Comparison of ENCODE assay signal across 14 cellular contexts in genomic region chr5:95949810-95950209, GRCh38. TPM values are rescaled to one million over a fixed set of nuclear protein-coding genes. Genes with fewer than 3 reads are reported as not detected.
A peak's percentile ranks its signal among the peaks of the same experiment; 100 is the strongest.
DNase-seq lines count a peak whose midpoint lies in the region; ATAC-seq, FAIRE-seq and TF ChIP-seq lines count a peak whose summit lies in the region.
"Had no signal": no experiment of that assay in that cellular context is flagged by ENCODE, and none has a peak within 500 bp of the region (broad histone marks: within the 10 kb centered on the region; RNA-seq: fewer than 3 reads in every experiment).

No MANE protein-coding gene starts in this region.

- H3K4me3 ChIP-seq in HepG2 (replicated peaks in 1 of 3; ENCODE audit: insufficient read depth in 1 of 3, low read depth in 2 of 3, low read length in 3 of 3) (no peak overlapping the region), right lobe of liver (no peak overlapping the region), GM23248 (peak overlapping the region; percentile 33), subcutaneous abdominal adipose tissue (ENCODE audit: low read depth in 1 of 5, low read length in 5 of 5) (no peak overlapping the region), H7 (ENCODE audit: insufficient read depth, low read depth, low read length) (no peak overlapping the region)
- H3K4me3 ChIP-seq: upper lobe of right lung had no signal

- FAIRE-seq in HepG2 (lab: Jason Lieb, UNC): no peak

- 89% methylated on average over 1 of the region's 1 CpG for WGBS in HepG2 (ENCODE audit: low lambda C conversion rate)
- WGBS in right lobe of liver (ENCODE audit: insufficient coverage, low coverage, low lambda C conversion rate, missing lambda C conversion rate): 82% methylated on average over 1 of the region's 1 CpG
- 98 to 100% methylated on average over 1 of the region's 1 CpG for WGBS in GM23248 (ENCODE audit: low coverage in 1 of 2, low lambda C conversion rate in 2 of 2, missing lambda C conversion rate in 2 of 2), 2 experiments

- H3K9me2 ChIP-seq in GM23248 (ENCODE audit: insufficient read depth): peaks cover 7% of the 10 kb centered on the region; the same call in 1 of the 2 replicates

- intact Hi-C loops in HepG2 (cut with micrococcal nuclease; ENCODE audit: unreplicated experiment): no loop called here
- intact Hi-C loops in right lobe of liver (cut with DNase I): no loop called here

- in situ Hi-C loops in HepG2 (cut with HindIII; ENCODE audit: extremely low pct_ligation_motif_present, low pct_unique_long_range_greater_than_20kb): no loop called here
- in situ Hi-C loops in GM23248 (cut with MboI): loop anchor here (10.0 kb wide), 1 partner anchor 385 kb away; no protein-coding TSS in a partner anchor

- no peak for TF ChIP-seq RAD21 in HepG2 (CRISPR knock-in tag; IDR thresholded peaks at IDR 0.05)

- TF ChIP-seq CTCF in HepG2 (CRISPR knock-in tag; IDR thresholded peaks at IDR 0.05) (no peak), right lobe of liver (IDR thresholded peaks at IDR 0.05) (no peak)

- no peak for TF ChIP-seq EP300 in HepG2 (IDR thresholded peaks at IDR 0.05; ENCODE audit: low read depth in 2 of 2, low read length in 2 of 2)
- TF ChIP-seq EP300 in HepG2 (CRISPR knock-in tag; IDR thresholded peaks at IDR 0.05; ENCODE audit: borderline replicate concordance): no peak

- H3K27me3 ChIP-seq in HepG2 (ENCODE audit: control insufficient read depth in 1 of 2, insufficient read depth in 2 of 2, low read length in 2 of 2) (no peaks in the 10 kb centered on the region), right lobe of liver (no peaks in the 10 kb centered on the region), GM23248 (replicated peaks; ENCODE audit: insufficient read depth) (no peaks in the 10 kb centered on the region), subcutaneous abdominal adipose tissue (ENCODE audit: control insufficient read depth in 5 of 5, insufficient read depth in 4 of 5, low read length in 5 of 5) (no peaks in the 10 kb centered on the region), H7 (ENCODE audit: control insufficient read depth, insufficient read depth, low read length) (no peaks in the 10 kb centered on the region)
- H3K27me3 ChIP-seq: upper lobe of right lung had no signal

- no peak for DNase-seq in HepG2 (ENCODE audit: low spot score)
- DNase-seq in right lobe of liver: no peak
- DNase-seq in GM23248: no peak
- no peak for DNase-seq in H7
- DNase-seq in AG08395 (ENCODE audit: low spot score): no peak
- DNase-seq: activated CD4-positive, alpha-beta T cell treated with anti-CD3 and anti-CD28 coated beads for 36 hours; HCEC 1CT; hippocampal formation; KG1; mesendoderm; upper lobe of right lung had no signal

- no peak overlapping the region for H3K27ac ChIP-seq in HepG2 (ENCODE audit: extremely low read length, insufficient read depth, low read length)
- H3K27ac ChIP-seq in right lobe of liver: no peak overlapping the region
- H3K27ac ChIP-seq in GM23248: peak overlapping the region; percentile 23
- peak overlapping the region; percentile 7 for H3K27ac ChIP-seq in subcutaneous abdominal adipose tissue (ENCODE audit: low read depth, low read length)
- H3K27ac ChIP-seq: upper lobe of right lung had no signal

- H4K20me1 ChIP-seq in HepG2 (ENCODE audit: insufficient read depth, low read length): peaks cover 94% of the 10 kb centered on the region
- H4K20me1 ChIP-seq in GM23248 (ENCODE audit: insufficient read depth): peaks cover 68% of the 10 kb centered on the region

- H3K36me3 ChIP-seq in HepG2 (replicated peaks in 1 of 2; ENCODE audit: control insufficient read depth in 1 of 2, insufficient read depth in 2 of 2, low read length in 2 of 2) (peaks cover 10 to 38% of the 10 kb centered on the region in 2 experiments), right lobe of liver (peaks cover 0 to 3% (median 0%) of the 10 kb centered on the region in 4 donors), GM23248 (ENCODE audit: low read depth) (peaks cover 54% of the 10 kb centered on the region), subcutaneous abdominal adipose tissue (ENCODE audit: control insufficient read depth in 5 of 5, insufficient read depth in 5 of 5, low read length in 5 of 5) (no peaks in the 10 kb centered on the region), H7 (replicated peaks; ENCODE audit: control insufficient read depth, insufficient read depth, low read length) (no peaks in the 10 kb centered on the region)
- H3K36me3 ChIP-seq: upper lobe of right lung had no signal

- ATAC-seq in HepG2 (no peak), right lobe of liver (no peak), HG03378 (IDR thresholded peaks at IDR 0.05; ENCODE audit: unreplicated experiment) (peak; percentile 88), HG03045 (IDR thresholded peaks at IDR 0.05; ENCODE audit: unreplicated experiment) (no peak)
- ATAC-seq: activated CD4-positive, alpha-beta T cell treated with anti-CD3 and anti-CD28 coated beads for 36 hours; upper lobe of right lung had no signal

- H3K79me2 ChIP-seq in HepG2 (ENCODE audit: insufficient read depth, low read length): peaks cover 96% of the 10 kb centered on the region
- H3K79me2 ChIP-seq in GM23248 (ENCODE audit: insufficient read depth): peaks cover 100% of the 10 kb centered on the region

- H3K9ac ChIP-seq in HepG2 (ENCODE audit: insufficient read depth, low read depth, low read length) (no peak overlapping the region), GM23248 (peak overlapping the region; percentile 5; the same call in 1 of the 2 replicates), subcutaneous abdominal adipose tissue (ENCODE audit: low read length in 5 of 5) (no peak overlapping the region)

- TF ChIP-seq POLR2A in HepG2 (IDR thresholded peaks at IDR 0.05; ENCODE audit: insufficient read depth in 1 of 2, low read depth in 2 of 2, low read length in 2 of 2): no peak
- no peak for TF ChIP-seq POLR2A in right lobe of liver (IDR thresholded peaks at IDR 0.05)

- H3K4me2 ChIP-seq in HepG2 (ENCODE audit: low read depth, low read length) (peak overlapping the region; percentile 30; the same call in 1 of the 2 replicates), GM23248 (ENCODE audit: unreplicated experiment) (peak overlapping the region; percentile 58)

- POLR2A ChIA-PET in HepG2 (lab: Yijun Ruan, JAX): interaction anchor here (1.3 kb wide), 1 partner anchor 10 kb away, joined by 3 read pairs; no protein-coding TSS in a partner anchor

- no peak overlapping the region for H2AFZ ChIP-seq in HepG2 (ENCODE audit: low read length)
- H2AFZ ChIP-seq in GM23248: no peak overlapping the region

- no peaks in the 10 kb centered on the region for H3K9me3 ChIP-seq in HepG2 (ENCODE audit: low read length)
- H3K9me3 ChIP-seq in right lobe of liver: no peaks in the 10 kb centered on the region
- no peaks in the 10 kb centered on the region for H3K9me3 ChIP-seq in GM23248 (ENCODE audit: low read depth)
- no peaks in the 10 kb centered on the region for H3K9me3 ChIP-seq in subcutaneous abdominal adipose tissue (ENCODE audit: control insufficient read depth in 5 of 5, low read length in 5 of 5)
- H3K9me3 ChIP-seq: upper lobe of right lung had no signal

- H3K4me1 ChIP-seq in HepG2 (ENCODE audit: insufficient read depth, low read length) (peaks cover 84% of the 10 kb centered on the region), right lobe of liver (peaks cover 0 to 63% (median 9%) of the 10 kb centered on the region in 4 donors), GM23248 (ENCODE audit: insufficient read depth) (peaks cover 81% of the 10 kb centered on the region), subcutaneous abdominal adipose tissue (ENCODE audit: control insufficient read depth in 5 of 5, insufficient read depth in 5 of 5, low read length in 5 of 5) (peaks cover 0 to 24% (median 3%) of the 10 kb centered on the region in 5 donors)

- CTCF ChIA-PET in HepG2 (lab: Yijun Ruan, JAX; ENCODE audit: low intra/inter-chr PET ratio, low total read pairs): no interaction called here

- BruUV-seq in HepG2 (replicated peaks; lab: Mats Ljungman, UMichigan): no TSS peak

- peaks cover 89% of the 10 kb centered on the region for H3F3A ChIP-seq in GM23248 (ENCODE audit: insufficient read depth)

TF ChIP-seq in HepG2, 621 proteins besides CTCF, POLR2A, EP300 and RAD21:
- TF ChIP-seq RBFOX2 (IDR thresholded peaks at IDR 0.05; ENCODE audit: low read depth, low read length): peak; percentile 31; the same call in 1 of the 2 replicates
- no peak for TF ChIP-seq ZNF816 (CRISPR knock-in tag; IDR thresholded peaks at IDR 0.05; ENCODE audit: borderline replicate concordance)
- TF ChIP-seq KDM3A (CRISPR knock-in tag; IDR thresholded peaks at IDR 0.05; ENCODE audit: low read depth): no peak
- TF ChIP-seq RBM22 (optimal IDR thresholded peaks at IDR 0.05; ENCODE audit: low read length): peak; percentile 40
TF ChIP-seq in HepG2: peak in this region for 2.

RNA-seq across cellular contexts. Expression of gene ELL2, which starts 11.8 kb away (rescaled TPM):
- total RNA-seq in HepG2 (2016; rRNA removed; fragmentation: Illumina TruSeq; extraction: Trizol) (64.5 and 78.9 TPM in 2 replicates), right lobe of liver (10 to 100 TPM; 74.3 to 96.4 (median 84.5) TPM)
- total RNA-seq in HepG2 (2016; cell fraction: cytosol; rRNA removed; fragmentation: Illumina TruSeq; extraction: Trizol; ENCODE audit: low read depth): 19.2 and 20.4 TPM in 2 replicates
- 69.3 and 74.8 TPM in 2 replicates for total RNA-seq in HepG2 (2016; cell fraction: insoluble cytoplasmic fraction; rRNA removed; fragmentation: Illumina TruSeq; extraction: Trizol)
- 73.2 and 75.4 TPM in 2 replicates for total RNA-seq in HepG2 (2016; cell fraction: membrane; rRNA removed; fragmentation: Illumina TruSeq; extraction: Trizol)
- total RNA-seq in HepG2 (2016; cell fraction: nucleus; rRNA removed; fragmentation: Illumina TruSeq; extraction: Trizol): 121 and 123 TPM in 2 replicates
- polyA plus RNA-seq in HepG2 (2011; rRNA removed) (75.7 and 97.1 TPM in 2 replicates), GM23248 (2016; fragmentation: Nextera tagmentation; extraction: Ambion mirVana) (147 and 159 TPM in 2 replicates)
- 40.8 and 54.3 TPM in 2 replicates for polyA plus RNA-seq in HepG2 (2011; cell fraction: cytosol; rRNA removed)
- polyA plus RNA-seq in HepG2 (2011; cell fraction: nucleus; rRNA removed): 68.9 and 74.9 TPM in 2 replicates
- polyA plus RNA-seq in HepG2 (2012): 87.7 and 101 TPM in 2 replicates
- polyA plus RNA-seq in HepG2 (2016; cell fraction: cytosol; fragmentation: Illumina TruSeq; extraction: Trizol; ENCODE audit: low read depth): 13.4 and 15.1 TPM in 2 replicates
- polyA plus RNA-seq in HepG2 (2016; cell fraction: insoluble cytoplasmic fraction; fragmentation: Illumina TruSeq; extraction: Trizol; ENCODE audit: low read depth): 81.1 and 83.2 TPM in 2 replicates
- polyA plus RNA-seq in HepG2 (2016; cell fraction: membrane; fragmentation: Illumina TruSeq; extraction: Trizol; ENCODE audit: low read depth): 49.0 and 50.1 TPM in 2 replicates
- polyA plus RNA-seq in HepG2 (2016; cell fraction: nucleus; fragmentation: Illumina TruSeq; extraction: Trizol; ENCODE audit: insufficient read depth, low read depth): 115 and 124 TPM in 2 replicates
- polyA minus RNA-seq in HepG2 (2011; rRNA and poly(A)+ RNA removed; ENCODE audit: low replicate concordance): 37.6 and 93.4 TPM in 2 replicates
- polyA minus RNA-seq in HepG2 (2011; cell fraction: cytosol; rRNA and poly(A)+ RNA removed): 82.9 and 96.7 TPM in 2 replicates
- polyA minus RNA-seq in HepG2 (2011; cell fraction: nucleus; rRNA and poly(A)+ RNA removed): 685 and 799 TPM in 2 replicates
- total RNA-seq in GM23248 (2014; rRNA removed; shearing (Covaris generic)): 228 and 243 TPM in 2 replicates
- total RNA-seq in H7 (2014; rRNA removed; shearing (Covaris generic)): 13.9 and 14.4 TPM in 2 replicates

Comparison
In these comparisons a context has a peak if more than half of its experiments do, and no peak if none do; other contexts are left out.
1. H3K27ac ChIP-seq: peak in GM23248 (single experiment) and subcutaneous abdominal adipose tissue (single experiment); none in HepG2 (single experiment) and right lobe of liver (0 of 3).